Comparison of ENCODE assay signal across 19 cellular contexts in the genomic region with DNA sequence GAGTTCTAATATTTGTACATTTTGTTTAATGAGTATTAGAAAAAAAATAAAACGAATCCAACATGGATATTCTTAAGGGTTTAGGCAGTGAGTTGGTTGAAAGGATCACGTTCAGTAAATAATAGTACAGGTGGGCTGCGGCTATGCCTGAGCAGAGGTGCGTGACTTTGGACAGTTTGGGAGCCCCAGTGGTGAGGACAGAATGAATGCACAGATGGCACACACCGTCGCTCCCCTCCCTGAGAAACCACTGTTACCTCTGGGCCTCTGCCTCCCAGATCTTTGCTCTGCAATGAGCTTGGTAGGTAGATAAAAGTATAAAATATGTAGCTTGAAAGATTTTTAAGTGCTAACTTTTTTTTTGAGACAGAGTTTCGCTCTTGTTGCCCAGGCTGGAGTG.
A peak's percentile ranks its signal among the peaks of the same experiment; 100 is the strongest.
DNase-seq lines count a peak whose midpoint lies in the region; ATAC-seq and TF ChIP-seq lines count a peak whose summit lies in the region.
"Had no signal": no experiment of that assay in that cellular context is flagged by ENCODE, and none has a peak within 500 bp of the region (broad histone marks: within the 10 kb centered on the region; RNA-seq: fewer than 3 reads in every experiment).

No MANE protein-coding gene starts in this region.

- no peaks in the 10 kb centered on the region for H3K9me3 ChIP-seq in Karpas-422 (ENCODE audit: low read length)
- no peaks in the 10 kb centered on the region for H3K9me3 ChIP-seq in spleen
- H3K9me3 ChIP-seq: ascending aorta, left lung, SJCRH30, vagina had no signal

- H3K4me3 Mint-ChIP-seq in activated CD8-positive, alpha-beta T cell treated with anti-CD3 and anti-CD28 coated beads, Interleukin-2, amount 10 ng/mL, durations not matched to agents 7 days and 5 days = no peak overlapping the region
- H3K4me3 Mint-ChIP-seq in activated CD8-positive, alpha-beta T cell treated with anti-CD3 and anti-CD28 coated beads for 36 hours = no peak overlapping the region
- peak overlapping the region; percentile 47 for H3K4me3 Mint-ChIP-seq in activated T-helper 17 cell treated with anti-CD3 and anti-CD28 coated beads, Interleukin-2, amount 50 U/mL, for 72 hours
- H3K4me3 Mint-ChIP-seq: natural killer cell had no signal

- no peak for TF ChIP-seq CTCF in activated CD8-positive, alpha-beta T cell treated with anti-CD3 and anti-CD28 coated beads for 36 hours (IDR thresholded peaks at IDR 0.05)
- TF ChIP-seq CTCF in spleen (IDR thresholded peaks at IDR 0.05 in 8 of 11, conservative IDR thresholded peaks at IDR 0.05 in 3 of 11) = no peak

- H4K20me1 ChIP-seq in Karpas-422 (ENCODE audit: insufficient read depth, low read depth, low read length) = no peaks in the 10 kb centered on the region

- H3K4me3 ChIP-seq in Karpas-422 (ENCODE audit: low read length) (no peak overlapping the region), spleen (no peak overlapping the region)
- H3K4me3 ChIP-seq: ascending aorta, left lung, SJCRH30, vagina had no signal

- H3K36me3 ChIP-seq in Karpas-422 (ENCODE audit: insufficient read depth, low read length) (0 out of 2 replicates have a peak, but pooled peaks cover 3% of the 10 kb centered on the region), spleen (peaks cover 0 to 12% (median 0%) of the 10 kb centered on the region in 6 donors)
- H3K36me3 ChIP-seq: ascending aorta, left lung, SJCRH30, vagina had no signal

- peak overlapping the region; percentile 21 for H3K4me2 ChIP-seq in Karpas-422 (ENCODE audit: low read depth, low read length, poor library complexity, severe bottlenecking)
- H3K4me2 ChIP-seq: KMS-11 had no signal

- H3K27ac ChIP-seq in Karpas-422 (ENCODE audit: low read length) (peak overlapping the region; percentile 85), spleen (peak overlapping the region in 6 of 8 donors; percentile 7 to 70 (median 52))
- H3K27ac ChIP-seq: ascending aorta, foreskin keratinocyte, KMS-11, SJCRH30, vagina had no signal

- intact Hi-C loops in activated CD8-positive, alpha-beta T cell treated with anti-CD3 and anti-CD28 coated beads for 36 hours (cut with micrococcal nuclease) = no loop called here
- intact Hi-C loops in spleen (cut with DNase I; ENCODE audit: low total_unique reads) = no loop called here

- H3K9me2 ChIP-seq in Karpas-422 (replicated peaks; ENCODE audit: insufficient read depth, low read length) = no peaks in the 10 kb centered on the region

- no peaks in the 10 kb centered on the region for H3K36me3 Mint-ChIP-seq in activated CD8-positive, alpha-beta T cell treated with anti-CD3 and anti-CD28 coated beads, Interleukin-2, amount 10 ng/mL, durations not matched to agents 7 days and 5 days (ENCODE audit: low read depth)
- H3K36me3 Mint-ChIP-seq in activated CD8-positive, alpha-beta T cell treated with anti-CD3 and anti-CD28 coated beads for 36 hours (ENCODE audit: low read depth) = no peaks in the 10 kb centered on the region
- H3K36me3 Mint-ChIP-seq in activated T-helper 17 cell treated with anti-CD3 and anti-CD28 coated beads, Interleukin-2, amount 50 U/mL, for 72 hours (ENCODE audit: low read depth) = no peaks in the 10 kb centered on the region
- H3K36me3 Mint-ChIP-seq: natural killer cell had no signal

- peaks cover 83% of the 10 kb centered on the region for H3K79me2 ChIP-seq in Karpas-422 (ENCODE audit: low read length)

- TF ChIP-seq POLR2A in spleen (IDR thresholded peaks at IDR 0.05) = no peak

- 69 to 83% (median 76%) methylated on average over 7 of the region's 7 CpGs for whole genome bisulfite sequencing in spleen, 5 donors

- POLR2A ChIA-PET in activated CD8-positive, alpha-beta T cell treated with anti-CD3 and anti-CD28 coated beads, Interleukin-2, amount 10 ng/mL, durations not matched to agents 7 days and 5 days (lab: Charles Lee) = no interaction called here
- POLR2A ChIA-PET in activated CD8-positive, alpha-beta T cell treated with anti-CD3 and anti-CD28 coated beads for 36 hours (lab: Charles Lee) = interaction anchor here (1.0 to 2.6 kb wide), 2 partner anchors 12 to 140 kb away, joined by 3 to 11 read pairs; no protein-coding TSS in a partner anchor

- 0 out of 2 replicates have a peak overlapping the region, but pooled peaks have one; percentile 8 for H3K9ac ChIP-seq in Karpas-422 (ENCODE audit: low read length)
- H3K9ac ChIP-seq: KMS-11 had no signal

- no peak overlapping the region for H2AFZ ChIP-seq in Karpas-422 (ENCODE audit: low read length)

- peak overlapping the region; percentile 12 for H3K27ac Mint-ChIP-seq in activated CD8-positive, alpha-beta T cell treated with anti-CD3 and anti-CD28 coated beads, Interleukin-2, amount 10 ng/mL, durations not matched to agents 7 days and 5 days
- no peak overlapping the region for H3K27ac Mint-ChIP-seq in activated CD8-positive, alpha-beta T cell treated with anti-CD3 and anti-CD28 coated beads for 36 hours
- no peak overlapping the region for H3K27ac Mint-ChIP-seq in activated T-helper 17 cell treated with anti-CD3 and anti-CD28 coated beads, Interleukin-2, amount 50 U/mL, for 72 hours

- no peaks in the 10 kb centered on the region for H3K27me3 Mint-ChIP-seq in activated CD8-positive, alpha-beta T cell treated with anti-CD3 and anti-CD28 coated beads, Interleukin-2, amount 10 ng/mL, durations not matched to agents 7 days and 5 days (ENCODE audit: low read depth)
- no peaks in the 10 kb centered on the region for H3K27me3 Mint-ChIP-seq in activated CD8-positive, alpha-beta T cell treated with anti-CD3 and anti-CD28 coated beads for 36 hours
- H3K27me3 Mint-ChIP-seq in activated T-helper 17 cell treated with anti-CD3 and anti-CD28 coated beads, Interleukin-2, amount 50 U/mL, for 72 hours = no peaks in the 10 kb centered on the region

- no peaks in the 10 kb centered on the region for H3K9me3 Mint-ChIP-seq in activated CD8-positive, alpha-beta T cell treated with anti-CD3 and anti-CD28 coated beads, Interleukin-2, amount 10 ng/mL, durations not matched to agents 7 days and 5 days (ENCODE audit: insufficient read depth)
- no peaks in the 10 kb centered on the region for H3K9me3 Mint-ChIP-seq in activated CD8-positive, alpha-beta T cell treated with anti-CD3 and anti-CD28 coated beads for 36 hours
- no peaks in the 10 kb centered on the region for H3K9me3 Mint-ChIP-seq in activated T-helper 17 cell treated with anti-CD3 and anti-CD28 coated beads, Interleukin-2, amount 50 U/mL, for 72 hours
- H3K9me3 Mint-ChIP-seq: activated T-helper 1 cell treated with anti-CD3 and anti-CD28 coated beads, Interleukin-12 subunit alpha, Interleukin-12 subunit beta, Interleukin-2, Interleukin-4 antibody, amounts not matched to agents 30 ng/mL and 10 ng/mL and 1 ng/mL, durations not matched to agents 14 hours and 24 hours and 36 hours; natural killer cell had no signal

- peaks cover 95% of the 10 kb centered on the region for H3K4me1 ChIP-seq in Karpas-422 (ENCODE audit: low read length)
- H3K4me1 ChIP-seq in spleen = peaks cover 0 to 47% (median 16%) of the 10 kb centered on the region in 6 donors
- H3K4me1 ChIP-seq: ascending aorta had no signal

- ATAC-seq in activated CD8-positive, alpha-beta T cell treated with anti-CD3 and anti-CD28 coated beads, Interleukin-2, amount 10 ng/mL, durations not matched to agents 7 days and 5 days = no peak
- ATAC-seq in activated CD8-positive, alpha-beta T cell treated with anti-CD3 and anti-CD28 coated beads for 36 hours = no peak
- ATAC-seq in activated T-helper 17 cell treated with anti-CD3 and anti-CD28 coated beads, Interleukin-2, amount 50 U/mL, for 72 hours (replicated peaks) = no peak
- no peak for ATAC-seq in HG02970 (IDR thresholded peaks at IDR 0.05; ENCODE audit: low FRiP score, unreplicated experiment)
- ATAC-seq: foreskin keratinocyte, left lung, natural killer cell had no signal

- peaks cover 22% of the 10 kb centered on the region for H3K4me1 Mint-ChIP-seq in activated CD8-positive, alpha-beta T cell treated with anti-CD3 and anti-CD28 coated beads, Interleukin-2, amount 10 ng/mL, durations not matched to agents 7 days and 5 days (ENCODE audit: low read depth)
- H3K4me1 Mint-ChIP-seq in activated CD8-positive, alpha-beta T cell treated with anti-CD3 and anti-CD28 coated beads for 36 hours (ENCODE audit: low read depth) = peaks cover 14% of the 10 kb centered on the region
- no peaks in the 10 kb centered on the region for H3K4me1 Mint-ChIP-seq in activated T-helper 17 cell treated with anti-CD3 and anti-CD28 coated beads, Interleukin-2, amount 50 U/mL, for 72 hours

- CTCF ChIA-PET in activated CD8-positive, alpha-beta T cell treated with anti-CD3 and anti-CD28 coated beads, Interleukin-2, amount 10 ng/mL, durations not matched to agents 7 days and 5 days (lab: Charles Lee) = interaction anchor here (0.9 to 2.5 kb wide), 3 partner anchors 12 to 165 kb away, joined by 3 to 9 read pairs (median 7); no protein-coding TSS in a partner anchor
- CTCF ChIA-PET in activated CD8-positive, alpha-beta T cell treated with anti-CD3 and anti-CD28 coated beads for 36 hours (lab: Charles Lee) = interaction anchor here (1.1 kb wide), 1 partner anchor 153 kb away, joined by 3 read pairs; a partner anchor contains a TSS

- H3K27me3 ChIP-seq in Karpas-422 (ENCODE audit: low read length) (no peaks in the 10 kb centered on the region), spleen (replicated peaks in 1 of 7) (no peaks in the 10 kb centered on the region)
- H3K27me3 ChIP-seq: ascending aorta, foreskin keratinocyte, left lung, SJCRH30, vagina had no signal

- DNase-seq in activated CD8-positive, alpha-beta T cell treated with anti-CD3 and anti-CD28 coated beads, Interleukin-2, amount 10 ng/mL, durations not matched to agents 7 days and 5 days = no peak
- no peak for DNase-seq in activated CD8-positive, alpha-beta T cell treated with anti-CD3 and anti-CD28 coated beads for 36 hours
- no peak for DNase-seq in Karpas-422
- no peak for DNase-seq in spleen
- no peak for DNase-seq in AG20443 (ENCODE audit: low spot score)
- DNase-seq in AML-193 (lab: John Stamatoyannopoulos, UW) = no peak
- DNase-seq: COR-L47, foreskin keratinocyte, natural killer cell, NCI-H1417, NCI-H2227 treated with DMSO at 0.1 percent for 48 hours, SJCRH30 had no signal
